In genomic region chr9:38371495-38371894, GRCh38 we compare ENCODE assay signal across 1 cellular context.
TF ChIP-seq lines count a peak whose summit lies in the region.

No MANE protein-coding gene starts in this region.

TF ChIP-seq in K562, 482 proteins besides CTCF, POLR2A, EP300 and RAD21 (continued from another document):
- TF ChIP-seq, protein P1, sequence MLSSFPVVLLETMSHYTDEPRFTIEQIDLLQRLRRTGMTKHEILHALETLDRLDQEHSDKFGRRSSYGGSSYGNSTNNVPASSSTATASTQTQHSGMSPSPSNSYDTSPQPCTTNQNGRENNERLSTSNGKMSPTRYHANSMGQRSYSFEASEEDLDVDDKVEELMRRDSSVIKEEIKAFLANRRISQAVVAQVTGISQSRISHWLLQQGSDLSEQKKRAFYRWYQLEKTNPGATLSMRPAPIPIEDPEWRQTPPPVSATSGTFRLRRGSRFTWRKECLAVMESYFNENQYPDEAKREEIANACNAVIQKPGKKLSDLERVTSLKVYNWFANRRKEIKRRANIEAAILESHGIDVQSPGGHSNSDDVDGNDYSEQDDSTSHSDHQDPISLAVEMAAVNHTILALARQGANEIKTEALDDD (IDR thresholded peaks at IDR 0.05): peak; percentile 62
- no peak for TF ChIP-seq ARID3A (IDR thresholded peaks at IDR 0.05; ENCODE audit: borderline replicate concordance, low read depth, low read length)
- TF ChIP-seq, protein P2, sequence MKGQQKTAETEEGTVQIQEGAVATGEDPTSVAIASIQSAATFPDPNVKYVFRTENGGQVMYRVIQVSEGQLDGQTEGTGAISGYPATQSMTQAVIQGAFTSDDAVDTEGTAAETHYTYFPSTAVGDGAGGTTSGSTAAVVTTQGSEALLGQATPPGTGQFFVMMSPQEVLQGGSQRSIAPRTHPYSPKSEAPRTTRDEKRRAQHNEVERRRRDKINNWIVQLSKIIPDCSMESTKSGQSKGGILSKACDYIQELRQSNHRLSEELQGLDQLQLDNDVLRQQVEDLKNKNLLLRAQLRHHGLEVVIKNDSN (CRISPR knock-in tag; IDR thresholded peaks at IDR 0.05): peak; percentile 67
- TF ChIP-seq, protein P3, sequence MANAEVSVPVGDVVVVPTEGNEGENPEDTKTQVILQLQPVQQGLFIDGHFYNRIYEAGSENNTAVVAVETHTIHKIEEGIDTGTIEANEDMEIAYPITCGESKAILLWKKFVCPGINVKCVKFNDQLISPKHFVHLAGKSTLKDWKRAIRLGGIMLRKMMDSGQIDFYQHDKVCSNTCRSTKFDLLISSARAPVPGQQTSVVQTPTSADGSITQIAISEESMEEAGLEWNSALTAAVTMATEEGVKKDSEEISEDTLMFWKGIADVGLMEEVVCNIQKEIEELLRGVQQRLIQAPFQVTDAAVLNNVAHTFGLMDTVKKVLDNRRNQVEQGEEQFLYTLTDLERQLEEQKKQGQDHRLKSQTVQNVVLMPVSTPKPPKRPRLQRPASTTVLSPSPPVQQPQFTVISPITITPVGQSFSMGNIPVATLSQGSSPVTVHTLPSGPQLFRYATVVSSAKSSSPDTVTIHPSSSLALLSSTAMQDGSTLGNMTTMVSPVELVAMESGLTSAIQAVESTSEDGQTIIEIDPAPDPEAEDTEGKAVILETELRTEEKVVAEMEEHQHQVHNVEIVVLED (CRISPR knock-in tag; IDR thresholded peaks at IDR 0.05): no peak
- no peak for TF ChIP-seq U2AF2 (optimal IDR thresholded peaks at IDR 0.05; ENCODE audit: low read depth, low read length)
- TF ChIP-seq SRSF1 (IDR thresholded peaks at IDR 0.05; ENCODE audit: low read depth, low read length): no peak
- TF ChIP-seq RCOR1 (IDR thresholded peaks at IDR 0.05; ENCODE audit: borderline replicate concordance in 1 of 2, low read depth in 2 of 2, low read length in 2 of 2): 0 out of 4 replicates have a peak, but pooled peaks of 1 of the 2 experiments have one; percentile 27
- TF ChIP-seq CEBPB (tag; IDR thresholded peaks at IDR 0.05): no peak
- TF ChIP-seq RBBP5 (IDR thresholded peaks at IDR 0.05; ENCODE audit: borderline replicate concordance, insufficient read depth, low read length, poor library complexity, severe bottlenecking): no peak
- peak; percentile 48; the same call in 1 of the 2 replicates for TF ChIP-seq CC2D1A (IDR thresholded peaks at IDR 0.05)
- peak; percentile 44; the same call in 1 of the 2 replicates for TF ChIP-seq USF2 (CRISPR knock-in tag; IDR thresholded peaks at IDR 0.05)
- peak; percentile 72; the same call in 1 of the 2 replicates for TF ChIP-seq STAG1 (CRISPR knock-in tag; IDR thresholded peaks at IDR 0.05; ENCODE audit: borderline replicate concordance)
- peak; percentile 90 for TF ChIP-seq ARID2 (IDR thresholded peaks at IDR 0.05)
TF ChIP-seq in K562: peak in this region for 10.
